ENCODE assay signal across 8 cellular contexts in genomic region chr7:100335566-100336466, GRCh38. TPM values are rescaled to one million over a fixed set of nuclear protein-coding genes. Genes with fewer than 3 reads are reported as not detected.
DNase-seq lines count a peak whose midpoint lies in the region; ATAC-seq lines count a peak whose summit lies in the region.
"Not testable (repeated sequence)": the region's sequence is repeated elsewhere in the genome, so short reads cannot be mapped to it uniquely, and the experiment has no call there.

No MANE protein-coding gene starts in this region.

- not testable (repeated sequence) for H3K9me3 Mint-ChIP-seq in effector memory CD8-positive, alpha-beta T cell

- H3K4me3 ChIP-seq in mesendoderm (ENCODE audit: low read length) = peak overlapping the region; percentile 73

- H4K8ac ChIP-seq in mesendoderm (ENCODE audit: low read depth, low read length) = not testable (repeated sequence)

- H3K4me1 ChIP-seq in mesendoderm (ENCODE audit: control insufficient read depth, low read depth, low read length) = not testable (repeated sequence)

- no CpG with 5 or more reads among the region's 85 CpGs for WGBS in mesendoderm (ENCODE audit: extremely low coverage, insufficient coverage, low lambda C conversion rate)

- not testable (repeated sequence) for H2BK5ac ChIP-seq in mesendoderm (ENCODE audit: low read length)

- peak overlapping the region; percentile 84 for H3K27ac ChIP-seq in mesendoderm (ENCODE audit: low read depth, low read length)

- H3K18ac ChIP-seq in mesendoderm (ENCODE audit: low read length) = peak overlapping the region; percentile 22

- H3K9ac ChIP-seq in mesendoderm (ENCODE audit: low read length) = peak overlapping the region; percentile 86

- not testable (repeated sequence) for H3K4ac ChIP-seq in mesendoderm (ENCODE audit: low read depth, low read length)

- H2AK5ac ChIP-seq in mesendoderm (ENCODE audit: low read length) = not testable (repeated sequence)

- H3K36me3 ChIP-seq in mesendoderm (ENCODE audit: control insufficient read depth, insufficient read depth, low read length) = not testable (repeated sequence)

- H3K27me3 Mint-ChIP-seq in effector memory CD8-positive, alpha-beta T cell = not testable (repeated sequence)

- H3K4me3 Mint-ChIP-seq in effector memory CD8-positive, alpha-beta T cell = peak overlapping the region; percentile 91 to 94

- peak; percentile 95 for ATAC-seq in GM21360 (IDR thresholded peaks at IDR 0.05; ENCODE audit: unreplicated experiment)
- ATAC-seq in effector memory CD8-positive, alpha-beta T cell (replicated peaks) = peak; percentile 89

- peaks cover 51% of the 10 kb centered on the region for H3K36me3 Mint-ChIP-seq in effector memory CD8-positive, alpha-beta T cell (ENCODE audit: insufficient read depth)

- H3K79me2 ChIP-seq in mesendoderm (ENCODE audit: control insufficient read depth, insufficient read depth, low read length) = not testable (repeated sequence)

- H4K5ac ChIP-seq in mesendoderm (ENCODE audit: low read length) = not testable (repeated sequence)

- H3K79me1 ChIP-seq in mesendoderm (ENCODE audit: low read length) = not testable (repeated sequence)

- H3K27me3 ChIP-seq in mesendoderm (ENCODE audit: insufficient read depth, low read length, poor library complexity) = not testable (repeated sequence)

- H2BK15ac ChIP-seq in mesendoderm (replicated peaks; ENCODE audit: low read depth) = not testable (repeated sequence)

- not testable (repeated sequence) for H3K23ac ChIP-seq in mesendoderm (ENCODE audit: low read length)

- DNase-seq in COLO829 (ENCODE audit: low spot score) (peak; percentile 86), HT1080 (ENCODE audit: low read depth) (peak; percentile 96), NOMO-1 (lab: John Stamatoyannopoulos, UW; ENCODE audit: unreplicated experiment in 2 of 2) (peak; percentile 86 to 94), mesendoderm (peak; percentile 97)
- DNase-seq in activated CD8-positive, alpha-beta memory T cell treated with anti-CD3 and anti-CD28 coated beads for 48 hours (ENCODE audit: low read depth in 2 of 3, low spot score in 2 of 3) = peak; percentile 68 to 80 (median 79)
- DNase-seq in effector memory CD8-positive, alpha-beta T cell = peak; percentile 75 to 82 (median 78)
- DNase-seq in stimulated activated CD8-positive, alpha-beta memory T cell treated with anti-CD3 and anti-CD28 coated beads, Interleukin-12 subunit alpha, Interleukin-12 subunit beta, amount 100 ng/mL, for 4 hours (ENCODE audit: low read depth) = peak; percentile 78

- H3K4me1 Mint-ChIP-seq in effector memory CD8-positive, alpha-beta T cell (ENCODE audit: low read depth in 2 of 2) = peaks cover 9 to 14% of the 10 kb centered on the region in 2 donors

- H3K4me2 ChIP-seq in mesendoderm (ENCODE audit: low read length) = not testable (repeated sequence)

- H2BK120ac ChIP-seq in mesendoderm (ENCODE audit: low read depth, low read length) = not testable (repeated sequence)

- H3K56ac ChIP-seq in mesendoderm (ENCODE audit: low read length) = peak overlapping the region; percentile 92

- peak overlapping the region; percentile 94 to 98 for H3K27ac Mint-ChIP-seq in effector memory CD8-positive, alpha-beta T cell

RNA-seq across cellular contexts. Expression of gene PILRB, which starts 22.1 kb away (rescaled TPM):
- total RNA-seq in HT1080 (2014; rRNA removed; shearing (Covaris generic)) = 21.5 and 23.4 TPM in 2 replicates
- polyA plus RNA-seq in HT1080 (2015; cell fraction: cytosol; rRNA removed) = 11.6 and 11.8 TPM in 2 replicates
- polyA plus RNA-seq in HT1080 (2015; cell fraction: nucleus; rRNA removed) = 237 and 253 TPM in 2 replicates
- 12.7 TPM for polyA plus RNA-seq in mesendoderm (2013, experiment 1 of 2)
- polyA plus RNA-seq in mesendoderm (2013, experiment 2 of 2) = 12.6 TPM

RNA-seq across cellular contexts. Expression of gene SPDYE3, which starts 28.3 kb away (rescaled TPM):
- not detected in 2 replicates for total RNA-seq in HT1080 (2014; rRNA removed; shearing (Covaris generic))
- polyA plus RNA-seq in HT1080 (2015; cell fraction: cytosol; rRNA removed) = not detected in 2 replicates
- 0.09 and 0.23 TPM in 2 replicates for polyA plus RNA-seq in HT1080 (2015; cell fraction: nucleus; rRNA removed)
- polyA plus RNA-seq in mesendoderm (2013, experiment 1 of 2) = not detected
- polyA plus RNA-seq in mesendoderm (2013, experiment 2 of 2) = not detected

RNA-seq across cellular contexts. Expression of gene PILRA, which starts 37.5 kb away (rescaled TPM):
- 0.61 and 1.2 TPM in 2 replicates for total RNA-seq in HT1080 (2014; rRNA removed; shearing (Covaris generic))
- 0.09 and 0.19 TPM in 2 replicates for polyA plus RNA-seq in HT1080 (2015; cell fraction: cytosol; rRNA removed)
- 7.2 and 8.7 TPM in 2 replicates for polyA plus RNA-seq in HT1080 (2015; cell fraction: nucleus; rRNA removed)
- polyA plus RNA-seq in mesendoderm (2013, experiment 1 of 2) = 1.7 TPM
- 1.9 TPM for polyA plus RNA-seq in mesendoderm (2013, experiment 2 of 2)

Comparison
In these comparisons a context has a peak if more than half of its experiments do, and no peak if none do; other contexts are left out.
1. Peak in every context shown above with its lines: DNase-seq, ATAC-seq, H3K4me3 ChIP-seq and H3K27ac ChIP-seq.